ENCODE assay signal across 8 cellular contexts in genomic region chr17:81917565-81918332, GRCh38. TPM values are rescaled to one million over a fixed set of nuclear protein-coding genes. Genes with fewer than 3 reads are reported as not detected.
DNase-seq lines count a peak whose midpoint lies in the region; ATAC-seq and TF ChIP-seq lines count a peak whose summit lies in the region.

Gene SIRT7 (minus strand): TSS chr17:81918176. CDS start chr17:81918131, 45 bp downstream.

- H3K27me3 ChIP-seq in HUES6 (ENCODE audit: control insufficient read depth, insufficient read depth, low read length) = no peaks in the 10 kb centered on the region
- no peaks in the 10 kb centered on the region for H3K27me3 ChIP-seq in OCI-LY3 (ENCODE audit: low read depth, low read length)

- no peak within 1 kb of the TSS for H2AFZ ChIP-seq in OCI-LY3 (ENCODE audit: low read depth, low read length)

- peak within 1 kb of the TSS; percentile 99 for H3K4me2 ChIP-seq in OCI-LY3 (ENCODE audit: low read length)

- peaks cover 68% of the 10 kb centered on the region for H3K4me1 Mint-ChIP-seq in CD14-positive monocyte

- peak within 1 kb of the TSS; percentile 64 for H3K4me3 ChIP-seq in HUES6 (ENCODE audit: low read depth, low read length)
- peak within 1 kb of the TSS; percentile 82 for H3K4me3 ChIP-seq in OCI-LY3 (ENCODE audit: low read length)
- peak within 1 kb of the TSS; percentile 59 for H3K4me3 ChIP-seq in epithelial cell of esophagus (ENCODE audit: low read length)

- peaks cover 62% of the 10 kb centered on the region for H3K36me3 ChIP-seq in HUES6 (ENCODE audit: control insufficient read depth, insufficient read depth, low read length)
- H3K36me3 ChIP-seq in OCI-LY3 (replicated peaks; ENCODE audit: low read depth, low read length) = peaks cover 21% of the 10 kb centered on the region

- peaks cover 6% of the 10 kb centered on the region; the same call in 1 of the 2 replicates for H4K20me1 ChIP-seq in OCI-LY3 (ENCODE audit: insufficient read depth, low read length)

- peaks cover 53 to 73% of the 10 kb centered on the region in 2 donors for H3K36me3 Mint-ChIP-seq in CD14-positive monocyte

- peaks cover 0 to 10% (median 4%) of the 10 kb centered on the region in 7 donors for H3K9me3 Mint-ChIP-seq in CD14-positive monocyte

- TF ChIP-seq CTCF in CD14-positive monocyte (IDR thresholded peaks at IDR 0.05) = no peak
- TF ChIP-seq CTCF in OCI-LY3 (IDR thresholded peaks at IDR 0.05; ENCODE audit: low read depth, low read length) = no peak
- TF ChIP-seq CTCF in epithelial cell of esophagus (IDR thresholded peaks at IDR 0.05; ENCODE audit: insufficient read depth, low read depth, low read length, missing control alignments) = no peak

- H3K27ac ChIP-seq in HUES6 (ENCODE audit: low read depth, low read length) = no peak within 1 kb of the TSS
- H3K27ac ChIP-seq in OCI-LY3 (ENCODE audit: low read length) = no peak within 1 kb of the TSS

- peak within 1 kb of the TSS; percentile 82 to 93 for H3K4me3 Mint-ChIP-seq in CD14-positive monocyte

- peak within 1 kb of the TSS; percentile 75 for H3K9ac ChIP-seq in HUES6 (ENCODE audit: low read length)
- H3K9ac ChIP-seq in OCI-LY3 (ENCODE audit: low read length) = peak within 1 kb of the TSS; percentile 72

- intact Hi-C loops in CD14-positive monocyte (cut with micrococcal nuclease) = loop anchor here in 1 of 2 donors (10.0 kb wide), 1 partner anchor 53 kb away; the partner anchor contains the start of gene P4HB

- H3K27me3 Mint-ChIP-seq in CD14-positive monocyte (ENCODE audit: low read depth in 3 of 3) = no peaks in the 10 kb centered on the region

- peak within 1 kb of the TSS; percentile 73 to 93 (median 90) for H3K27ac Mint-ChIP-seq in CD14-positive monocyte

- DNase-seq in CD14-positive monocyte (ENCODE audit: low spot score) (peak; percentile 76), activated T-cell treated with anti-CD3 and anti-CD28 coated beads for 24 hours (ENCODE audit: low read depth) (peak; percentile 71), epithelial cell of esophagus (ENCODE audit: low read depth) (peak; percentile 76), mucosa of gallbladder (ENCODE audit: low spot score) (peak; percentile 79)
- peak; percentile 63 for DNase-seq in stimulated activated CD8-positive, alpha-beta memory T cell treated with anti-CD3 and anti-CD28 coated beads, Interleukin-4, amount 100 ng/mL, for 24 hours (ENCODE audit: low read depth)

- H3K4me1 ChIP-seq in HUES6 (ENCODE audit: control insufficient read depth, insufficient read depth, low read length) = peaks cover 8% of the 10 kb centered on the region
- H3K4me1 ChIP-seq in OCI-LY3 (ENCODE audit: low read length) = peaks cover 10% of the 10 kb centered on the region

- peak; percentile 68 for ATAC-seq in GM19455 (IDR thresholded peaks at IDR 0.05; ENCODE audit: unreplicated experiment)

- H3K9me3 ChIP-seq in HUES6 (ENCODE audit: control insufficient read depth, insufficient read depth, low read depth, low read length) = no peaks in the 10 kb centered on the region
- H3K9me3 ChIP-seq in OCI-LY3 (ENCODE audit: insufficient read depth, low read length) = no peaks in the 10 kb centered on the region

- peaks cover 49% of the 10 kb centered on the region for H3K79me2 ChIP-seq in OCI-LY3 (ENCODE audit: low read length)

RNA-seq across cellular contexts. Expression of gene SIRT7, which starts in this region (rescaled TPM):
- polyA plus RNA-seq in CD14-positive monocyte = 10 to 100 TPM; 22.5 to 23.7 TPM
- 58.1 TPM for total RNA-seq in mucosa of gallbladder
